ENCODE assay signal across 10 cellular contexts in the genomic region with DNA sequence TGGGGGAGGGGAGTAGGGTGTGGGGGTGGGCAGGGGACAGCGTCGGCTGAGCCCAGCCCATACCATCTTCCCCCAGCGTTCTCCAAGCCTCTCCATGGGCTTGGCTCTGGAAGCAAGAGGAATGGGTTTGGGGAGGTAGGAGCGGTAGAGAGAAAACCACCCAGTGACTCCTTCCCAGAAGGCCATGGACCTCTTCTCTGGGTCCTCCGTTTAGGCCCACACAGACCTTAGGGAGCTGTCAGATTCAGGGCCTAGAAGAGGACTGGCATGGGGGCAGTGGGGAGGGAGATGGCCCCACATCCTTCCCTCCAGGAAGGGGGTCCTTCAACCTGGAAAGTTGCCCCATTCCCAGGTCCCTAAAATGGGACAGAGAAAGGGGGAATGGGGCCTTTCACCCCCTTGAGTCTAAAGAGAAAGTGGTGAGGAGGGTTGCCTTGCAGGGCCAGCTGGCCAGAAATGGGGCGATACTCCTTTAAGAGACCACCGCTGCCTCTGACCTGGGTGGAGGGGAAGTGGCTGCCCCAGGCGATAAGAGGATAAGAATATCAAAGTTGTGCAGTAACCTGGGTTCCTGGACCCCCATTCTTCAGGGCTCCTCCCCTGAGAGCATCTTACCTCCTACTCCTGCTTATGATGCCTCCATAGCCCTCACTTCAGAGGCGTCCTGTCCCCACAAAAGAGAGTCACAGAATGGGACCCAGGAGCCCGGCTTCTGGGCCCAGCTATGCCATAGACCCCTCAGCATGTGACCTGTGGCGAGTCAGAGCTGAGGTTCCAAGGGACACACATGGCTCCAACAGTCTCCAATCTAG. TPM values are rescaled to one million over a fixed set of nuclear protein-coding genes. Genes with fewer than 3 reads are reported as not detected.
A peak's percentile ranks its signal among the peaks of the same experiment; 100 is the strongest.
DNase-seq lines count a peak whose midpoint lies in the region; ATAC-seq lines count a peak whose summit lies in the region.
"Had no signal": no experiment of that assay in that cellular context is flagged by ENCODE, and none has a peak within 500 bp of the region (broad histone marks: within the 10 kb centered on the region; RNA-seq: fewer than 3 reads in every experiment).

No MANE protein-coding gene starts in this region.

- peak; percentile 81 for DNase-seq in activated CD4-positive, alpha-beta T cell treated with anti-CD3 and anti-CD28 coated beads, Interleukin-2, amount 10 ng/mL, durations not matched to agents 24 days and 14 days
- no peak for DNase-seq in activated CD4-positive, alpha-beta T cell treated with anti-CD3 and anti-CD28 coated beads for 1 hour
- peak in 2 of 34 experiments; percentile 14 to 17 for DNase-seq in T-cell
- DNase-seq in mesendoderm = no peak
- DNase-seq in EL = no peak
- DNase-seq: GOT3 had no signal

- H3K4ac ChIP-seq in mesendoderm (ENCODE audit: low read depth, low read length) = no peak overlapping the region

- ATAC-seq in T-cell (replicated peaks in 1 of 4) (no peak), HG02840 (IDR thresholded peaks at IDR 0.05; ENCODE audit: low FRiP score, unreplicated experiment) (no peak)

- peaks cover 45% of the 10 kb centered on the region for H3K36me3 Mint-ChIP-seq in activated CD4-positive, alpha-beta T cell treated with anti-CD3 and anti-CD28 coated beads, Interleukin-2, amount 10 ng/mL, durations not matched to agents 24 days and 14 days (ENCODE audit: low read depth)
- H3K36me3 Mint-ChIP-seq in T-cell = peaks cover 22% of the 10 kb centered on the region
- H3K36me3 Mint-ChIP-seq in stimulated activated naive CD8-positive, alpha-beta T cell treated with anti-CD3 and anti-CD28 coated beads, Interleukin-15, Interleukin-2, amounts not matched to agents 100 ng/mL and 50 ng/mL, for 24 hours (ENCODE audit: low read depth) = peaks cover 43% of the 10 kb centered on the region

- no peak overlapping the region for H3K56ac ChIP-seq in mesendoderm (ENCODE audit: low read length)

- no peak overlapping the region for H2BK15ac ChIP-seq in mesendoderm (replicated peaks; ENCODE audit: low read depth)

- H3K4me3 Mint-ChIP-seq in activated CD4-positive, alpha-beta T cell treated with anti-CD3 and anti-CD28 coated beads, Interleukin-2, amount 10 ng/mL, durations not matched to agents 24 days and 14 days = peak overlapping the region; percentile 91
- H3K4me3 Mint-ChIP-seq in T-cell = peak overlapping the region; percentile 99 to 100 (median 100)
- peak overlapping the region; percentile 92 for H3K4me3 Mint-ChIP-seq in stimulated activated naive CD8-positive, alpha-beta T cell treated with anti-CD3 and anti-CD28 coated beads, Interleukin-15, Interleukin-2, amounts not matched to agents 100 ng/mL and 50 ng/mL, for 24 hours

- no peak overlapping the region for H3K18ac ChIP-seq in mesendoderm (ENCODE audit: low read length)

- no peak overlapping the region for H2BK120ac ChIP-seq in mesendoderm (ENCODE audit: low read depth, low read length)

- CTCF ChIA-PET in T-cell (lab: Charles Lee) = interaction anchor here (0.7 to 4.6 kb wide), 5 partner anchors 11 to 18 kb away, joined by 3 to 33 read pairs (median 6); partner anchors contain the start of gene SUPT4H1 (in 1 of the 2)

- H3K27me3 ChIP-seq in esophagus (ENCODE audit: control insufficient read depth in 1 of 2, insufficient read depth in 2 of 2, low read length in 2 of 2) = no peaks in the 10 kb centered on the region
- H3K27me3 ChIP-seq in mesendoderm (ENCODE audit: insufficient read depth, low read length, poor library complexity) = no peaks in the 10 kb centered on the region

- H2AK5ac ChIP-seq in mesendoderm (ENCODE audit: low read length) = no peak overlapping the region

- H4K8ac ChIP-seq in mesendoderm (ENCODE audit: low read depth, low read length) = no peak overlapping the region

- peaks cover 4% of the 10 kb centered on the region for H3K27me3 Mint-ChIP-seq in activated CD4-positive, alpha-beta T cell treated with anti-CD3 and anti-CD28 coated beads, Interleukin-2, amount 10 ng/mL, durations not matched to agents 24 days and 14 days
- no peaks in the 10 kb centered on the region for H3K27me3 Mint-ChIP-seq in T-cell
- H3K27me3 Mint-ChIP-seq in stimulated activated naive CD8-positive, alpha-beta T cell treated with anti-CD3 and anti-CD28 coated beads, Interleukin-15, Interleukin-2, amounts not matched to agents 100 ng/mL and 50 ng/mL, for 24 hours = no peaks in the 10 kb centered on the region

- no peak overlapping the region for H2BK5ac ChIP-seq in mesendoderm (ENCODE audit: low read length)

- no peak overlapping the region for H3K9ac ChIP-seq in mesendoderm (ENCODE audit: low read length)

- WGBS in esophagus, 2 donors = 50 to 64% methylated on average over 11 of the region's 11 CpGs
- WGBS in mesendoderm (ENCODE audit: extremely low coverage, insufficient coverage, low lambda C conversion rate) = no CpG with 5 or more reads among the region's 11 CpGs

- H3K27ac ChIP-seq in esophagus (ENCODE audit: low read depth in 2 of 2, low read length in 1 of 2) (peak overlapping the region; percentile 3 to 63), mesendoderm (ENCODE audit: low read depth, low read length) (no peak overlapping the region)

- intact Hi-C loops in activated CD4-positive, alpha-beta T cell treated with anti-CD3 and anti-CD28 coated beads, Interleukin-2, amount 10 ng/mL, durations not matched to agents 24 days and 14 days (cut with micrococcal nuclease) = loop anchor here (10.0 kb wide), 2 partner anchors 821 to 1451 kb away; partner anchors contain the start of genes PRR11 and SKA2

- no peak overlapping the region for H4K5ac ChIP-seq in mesendoderm (ENCODE audit: low read length)

- no peak overlapping the region for H3K4me2 ChIP-seq in mesendoderm (ENCODE audit: low read length)

- POLR2A ChIA-PET in T-cell (lab: Charles Lee) = interaction anchor here in 1 of 2 donors (0.7 kb wide), 1 partner anchor 84 kb away, joined by 3 read pairs; the partner anchor contains the start of gene RNF43

- no peaks in the 10 kb centered on the region for H3K36me3 ChIP-seq in esophagus (ENCODE audit: control insufficient read depth in 2 of 2, insufficient read depth in 2 of 2, low read length in 1 of 2)
- no peaks in the 10 kb centered on the region for H3K36me3 ChIP-seq in mesendoderm (ENCODE audit: control insufficient read depth, insufficient read depth, low read length)

- H3K4me3 ChIP-seq in esophagus (ENCODE audit: low read depth in 1 of 2, low read length in 2 of 2) (peak overlapping the region in 1 of 2 donors; percentile 9), mesendoderm (ENCODE audit: low read length) (no peak overlapping the region)

- H3K9me3 ChIP-seq in esophagus (ENCODE audit: control insufficient read depth in 2 of 2, insufficient read depth in 1 of 2, low read depth in 1 of 2, low read length in 1 of 2) = no peaks in the 10 kb centered on the region

- peaks cover 5 to 6% of the 10 kb centered on the region in 2 donors for H3K4me1 ChIP-seq in esophagus (ENCODE audit: control insufficient read depth in 2 of 2, insufficient read depth in 2 of 2, low read length in 1 of 2)
- H3K4me1 ChIP-seq in mesendoderm (ENCODE audit: control insufficient read depth, low read depth, low read length) = peaks cover 17% of the 10 kb centered on the region

- H3K4me1 Mint-ChIP-seq in activated CD4-positive, alpha-beta T cell treated with anti-CD3 and anti-CD28 coated beads, Interleukin-2, amount 10 ng/mL, durations not matched to agents 24 days and 14 days = peaks cover 57% of the 10 kb centered on the region
- H3K4me1 Mint-ChIP-seq in T-cell = peaks cover 55 to 77% (median 65%) of the 10 kb centered on the region in 3 donors
- peaks cover 70% of the 10 kb centered on the region for H3K4me1 Mint-ChIP-seq in stimulated activated naive CD8-positive, alpha-beta T cell treated with anti-CD3 and anti-CD28 coated beads, Interleukin-15, Interleukin-2, amounts not matched to agents 100 ng/mL and 50 ng/mL, for 24 hours (ENCODE audit: low read depth)

- peaks cover 4% of the 10 kb centered on the region for H3K9me3 Mint-ChIP-seq in activated CD4-positive, alpha-beta T cell treated with anti-CD3 and anti-CD28 coated beads, Interleukin-2, amount 10 ng/mL, durations not matched to agents 24 days and 14 days
- no peaks in the 10 kb centered on the region for H3K9me3 Mint-ChIP-seq in T-cell
- H3K9me3 Mint-ChIP-seq in stimulated activated naive CD8-positive, alpha-beta T cell treated with anti-CD3 and anti-CD28 coated beads, Interleukin-15, Interleukin-2, amounts not matched to agents 100 ng/mL and 50 ng/mL, for 24 hours = no peaks in the 10 kb centered on the region

- H3K79me1 ChIP-seq in mesendoderm (ENCODE audit: low read length) = no peaks in the 10 kb centered on the region

- H3K23ac ChIP-seq in mesendoderm (ENCODE audit: low read length) = no peak overlapping the region

- peak overlapping the region; percentile 100 for H3K27ac Mint-ChIP-seq in activated CD4-positive, alpha-beta T cell treated with anti-CD3 and anti-CD28 coated beads, Interleukin-2, amount 10 ng/mL, durations not matched to agents 24 days and 14 days
- peak overlapping the region; percentile 98 to 99 for H3K27ac Mint-ChIP-seq in T-cell
- peak overlapping the region; percentile 99 for H3K27ac Mint-ChIP-seq in stimulated activated naive CD8-positive, alpha-beta T cell treated with anti-CD3 and anti-CD28 coated beads, Interleukin-15, Interleukin-2, amounts not matched to agents 100 ng/mL and 50 ng/mL, for 24 hours

- H3K79me2 ChIP-seq in mesendoderm (ENCODE audit: control insufficient read depth, insufficient read depth, low read length) = no peaks in the 10 kb centered on the region

RNA-seq across cellular contexts. Expression of gene TSPOAP1, which starts 5.0 kb away (rescaled TPM):
- total RNA-seq in activated CD4-positive, alpha-beta T cell treated with anti-CD3 and anti-CD28 coated beads, Interleukin-2, amount 10 ng/mL, durations not matched to agents 24 days and 14 days = 22.6 and 23.6 TPM in 2 replicates
- total RNA-seq in T-cell = 10 to 100 TPM; 15.6 to 62.7 (median 19.9) TPM
- 10 to 100 TPM in 1 of 2 donors, 1 to 10 TPM in 1; 7.3 to 14.9 TPM for polyA plus RNA-seq in esophagus
- polyA plus RNA-seq in mesendoderm (2013, experiment 1 of 2) = 0.93 TPM
- 0.78 TPM for polyA plus RNA-seq in mesendoderm (2013, experiment 2 of 2)
- total RNA-seq: SK-MEL-5 had no signal

RNA-seq across cellular contexts. Expression of gene SUPT4H1, which starts 18.4 kb away (rescaled TPM):
- total RNA-seq in activated CD4-positive, alpha-beta T cell treated with anti-CD3 and anti-CD28 coated beads, Interleukin-2, amount 10 ng/mL, durations not matched to agents 24 days and 14 days = 139 and 143 TPM in 2 replicates
- total RNA-seq in T-cell = 10 to 100 TPM; 40.5 to 77.3 (median 63.2) TPM
- polyA plus RNA-seq in esophagus = 10 to 100 TPM; 39.9 to 80.8 TPM
- polyA plus RNA-seq in mesendoderm (2013, experiment 1 of 2) = 97.5 TPM
- 99.4 TPM for polyA plus RNA-seq in mesendoderm (2013, experiment 2 of 2)

RNA-seq across cellular contexts. Expression of gene MPO, which starts 52.9 kb away (rescaled TPM):
- total RNA-seq in activated CD4-positive, alpha-beta T cell treated with anti-CD3 and anti-CD28 coated beads, Interleukin-2, amount 10 ng/mL, durations not matched to agents 24 days and 14 days = not detected in 2 replicates
- total RNA-seq in T-cell = 1 to 10 TPM in 4 of 5 donors, under 1 TPM in 1; 0.32 to 1.9 (median 1.1) TPM
- under 1 TPM in 1 of 2 donors, not detected in 1; 0.02 TPM for polyA plus RNA-seq in esophagus
- 0.03 TPM for polyA plus RNA-seq in mesendoderm (2013, experiment 1 of 2)
- polyA plus RNA-seq in mesendoderm (2013, experiment 2 of 2) = 0.08 TPM
- total RNA-seq: SK-MEL-5 had no signal
